36 cellular contexts compared by ENCODE assay signal in the genomic region with DNA sequence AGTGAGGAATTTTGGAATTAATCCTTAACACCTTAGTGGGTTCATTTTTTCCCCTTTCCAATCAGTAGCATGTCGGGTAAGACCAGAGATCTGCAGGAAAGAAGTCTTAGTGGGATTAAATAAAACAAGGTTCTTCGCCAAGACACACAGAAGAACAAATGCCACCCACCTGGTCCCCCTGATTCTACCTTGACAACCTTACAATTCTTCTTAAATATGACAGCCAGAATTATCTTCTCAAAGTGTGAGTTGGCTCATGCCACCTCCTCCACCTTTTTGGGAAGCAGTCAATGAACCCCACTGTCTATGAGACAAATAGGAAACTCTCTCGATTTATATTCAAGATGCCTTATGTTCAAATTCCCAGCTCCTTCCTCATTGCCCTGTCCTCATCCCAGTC.
"Had no signal": no experiment of that assay in that cellular context is flagged by ENCODE, and none has a peak within 500 bp of the region (broad histone marks: within the 10 kb centered on the region; RNA-seq: fewer than 3 reads in every experiment).

No MANE protein-coding gene starts in this region.

- H3K4me3 ChIP-seq: adrenal gland, ascending aorta, body of pancreas, cardiac muscle cell had no signal

- H3K36me3 ChIP-seq: adrenal gland, ascending aorta, brain microvascular endothelial cell, cardiac muscle cell had no signal

- H3K4me1 ChIP-seq: adrenal gland, ascending aorta, body of pancreas had no signal

- H3K36me3 Mint-ChIP-seq: activated naive CD4-positive, alpha-beta T cell treated with anti-CD3 and anti-CD28 coated beads, Interleukin-2, amount 10 ng/mL, durations not matched to agents 7 days and 5 days; activated naive CD4-positive, alpha-beta T cell treated with anti-CD3 and anti-CD28 coated beads, Interleukin-2, amount 50 U/mL, for 24 hours; activated naive CD8-positive, alpha-beta T cell; activated naive CD8-positive, alpha-beta T cell treated with anti-CD3 and anti-CD28 coated beads for 36 hours; activated naive CD8-positive, alpha-beta T cell treated with anti-CD3 and anti-CD28 coated beads, Interleukin-2, amount 10 ng/mL, durations not matched to agents 7 days and 5 days; brain had no signal

- H3K27ac ChIP-seq: adrenal gland, ascending aorta, body of pancreas, brain microvascular endothelial cell, cardiac muscle cell had no signal

- H3K27me3 ChIP-seq: adrenal gland, ascending aorta, body of pancreas, brain microvascular endothelial cell, cardiac muscle cell had no signal

- H3K9me3 ChIP-seq: adrenal gland, ascending aorta, body of pancreas had no signal

- H3K4me3 Mint-ChIP-seq: activated naive CD4-positive, alpha-beta T cell treated with anti-CD3 and anti-CD28 coated beads for 36 hours; activated naive CD4-positive, alpha-beta T cell treated with anti-CD3 and anti-CD28 coated beads, Interleukin-2, amount 10 ng/mL, durations not matched to agents 7 days and 5 days; activated naive CD4-positive, alpha-beta T cell treated with anti-CD3 and anti-CD28 coated beads, Interleukin-2, amount 50 U/mL, for 24 hours; activated naive CD8-positive, alpha-beta T cell; activated naive CD8-positive, alpha-beta T cell treated with anti-CD3 and anti-CD28 coated beads for 36 hours; activated naive CD8-positive, alpha-beta T cell treated with anti-CD3 and anti-CD28 coated beads, Interleukin-2, amount 10 ng/mL, durations not matched to agents 7 days and 5 days; activated naive CD8-positive, alpha-beta T cell treated with anti-CD3 and anti-CD28 coated beads, Interleukin-2, amount 50 U/mL, for 24 hours; activated T-cell treated with anti-CD3 and anti-CD28 coated beads, Interleukin-2, amount 50 U/mL, for 24 hours; activated T-cell treated with anti-CD3 and anti-CD28 coated beads, Interleukin-2, amount 50 U/mL, for 4 hours; activated T-cell treated with anti-CD3 and anti-CD28 coated beads, Interleukin-2, amount 50 U/mL, for 72 hours; activated T-helper 1 cell treated with anti-CD3 and anti-CD28 coated beads, Interleukin-12 subunit alpha, Interleukin-12 subunit beta, Interleukin-2, Interleukin-4 antibody, amounts not matched to agents 30 ng/mL and 10 ng/mL and 1 ng/mL, durations not matched to agents 14 hours and 24 hours and 36 hours; activated T-helper 17 cell treated with anti-CD3 and anti-CD28 coated beads, Interleukin-2, amount 50 U/mL, for 72 hours; brain; central memory CD8-positive, alpha-beta T cell had no signal

- H3K4me1 Mint-ChIP-seq: activated naive CD4-positive, alpha-beta T cell treated with anti-CD3 and anti-CD28 coated beads, Interleukin-2, amount 10 ng/mL, durations not matched to agents 7 days and 5 days; activated naive CD4-positive, alpha-beta T cell treated with anti-CD3 and anti-CD28 coated beads, Interleukin-2, amount 50 U/mL, for 24 hours; activated naive CD8-positive, alpha-beta T cell treated with anti-CD3 and anti-CD28 coated beads for 36 hours; activated naive CD8-positive, alpha-beta T cell treated with anti-CD3 and anti-CD28 coated beads, Interleukin-2, amount 10 ng/mL, durations not matched to agents 7 days and 5 days; activated naive CD8-positive, alpha-beta T cell treated with anti-CD3 and anti-CD28 coated beads, Interleukin-2, amount 50 U/mL, for 24 hours; activated T-helper 17 cell treated with anti-CD3 and anti-CD28 coated beads, Interleukin-2, amount 50 U/mL, for 72 hours; central memory CD8-positive, alpha-beta T cell had no signal

- H3K27me3 Mint-ChIP-seq: activated naive CD4-positive, alpha-beta T cell treated with anti-CD3 and anti-CD28 coated beads, Interleukin-2, amount 10 ng/mL, durations not matched to agents 7 days and 5 days; activated naive CD4-positive, alpha-beta T cell treated with anti-CD3 and anti-CD28 coated beads, Interleukin-2, amount 50 U/mL, for 24 hours; activated naive CD8-positive, alpha-beta T cell treated with anti-CD3 and anti-CD28 coated beads for 36 hours; activated naive CD8-positive, alpha-beta T cell treated with anti-CD3 and anti-CD28 coated beads, Interleukin-2, amount 10 ng/mL, durations not matched to agents 7 days and 5 days; activated naive CD8-positive, alpha-beta T cell treated with anti-CD3 and anti-CD28 coated beads, Interleukin-2, amount 50 U/mL, for 24 hours; activated T-cell treated with anti-CD3 and anti-CD28 coated beads, Interleukin-2, amount 50 U/mL, for 24 hours; activated T-helper 17 cell treated with anti-CD3 and anti-CD28 coated beads, Interleukin-2, amount 50 U/mL, for 72 hours; brain; central memory CD8-positive, alpha-beta T cell had no signal

- DNase-seq: activated effector memory CD4-positive, alpha-beta T cell treated with anti-CD3 and anti-CD28 coated beads, Interleukin-2, amount 50 U/mL, for 16 hours; activated effector memory CD4-positive, alpha-beta T cell treated with Interleukin-2 at 50 U/mL for 16 hours; activated gamma-delta T cell; activated gamma-delta T cell treated with Interleukin-2 at 50 U/mL for 16 hours; activated naive CD4-positive, alpha-beta T cell; activated naive CD4-positive, alpha-beta T cell treated with anti-CD3 and anti-CD28 coated beads for 36 hours; activated naive CD4-positive, alpha-beta T cell treated with anti-CD3 and anti-CD28 coated beads, Interleukin-2, amount 10 ng/mL, durations not matched to agents 7 days and 5 days; activated naive CD4-positive, alpha-beta T cell treated with anti-CD3 and anti-CD28 coated beads, Interleukin-2, amount 50 U/mL, for 16 hours; activated naive CD4-positive, alpha-beta T cell treated with Interleukin-2 at 50 U/mL for 16 hours; activated naive CD8-positive, alpha-beta T cell treated with anti-CD3 and anti-CD28 coated beads for 36 hours; activated naive CD8-positive, alpha-beta T cell treated with anti-CD3 and anti-CD28 coated beads, Interleukin-2, amount 10 ng/mL, durations not matched to agents 7 days and 5 days; activated naive CD8-positive, alpha-beta T cell treated with anti-CD3 and anti-CD28 coated beads, Interleukin-2, amount 50 U/mL, for 24 hours; activated T-cell treated with anti-CD3 and anti-CD28 coated beads for 4 hours; activated T-cell treated with anti-CD3 and anti-CD28 coated beads, Interleukin-2, amount 50 U/mL, for 1 hour; activated T-cell treated with anti-CD3 and anti-CD28 coated beads, Interleukin-2, amount 50 U/mL, for 24 hours; activated T-cell treated with anti-CD3 and anti-CD28 coated beads, Interleukin-2, amount 50 U/mL, for 4 hours; activated T-cell treated with anti-CD3 and anti-CD28 coated beads, Interleukin-2, amount 50 U/mL, for 48 hours; activated T-cell treated with anti-CD3 and anti-CD28 coated beads, Interleukin-2, amount 50 U/mL, for 72 hours; adrenal gland; amniotic stem cell; amygdala; aorta; body of pancreas; brain microvascular endothelial cell; central memory CD4-positive, alpha-beta T cell; cerebellar nuclear complex had no signal

- H3K27ac Mint-ChIP-seq: activated naive CD4-positive, alpha-beta T cell treated with anti-CD3 and anti-CD28 coated beads for 36 hours; activated naive CD4-positive, alpha-beta T cell treated with anti-CD3 and anti-CD28 coated beads, Interleukin-2, amount 10 ng/mL, durations not matched to agents 7 days and 5 days; activated naive CD4-positive, alpha-beta T cell treated with anti-CD3 and anti-CD28 coated beads, Interleukin-2, amount 50 U/mL, for 24 hours; activated naive CD4-positive, alpha-beta T cell treated with anti-CD3 and anti-CD28 coated beads, Interleukin-2, amount 50 U/mL, for 72 hours; activated naive CD8-positive, alpha-beta T cell; activated naive CD8-positive, alpha-beta T cell treated with anti-CD3 and anti-CD28 coated beads for 36 hours; activated naive CD8-positive, alpha-beta T cell treated with anti-CD3 and anti-CD28 coated beads, Interleukin-2, amount 10 ng/mL, durations not matched to agents 7 days and 5 days; activated naive CD8-positive, alpha-beta T cell treated with anti-CD3 and anti-CD28 coated beads, Interleukin-2, amount 50 U/mL, for 24 hours; activated T-cell treated with anti-CD3 and anti-CD28 coated beads, Interleukin-2, amount 50 U/mL, for 24 hours; activated T-cell treated with anti-CD3 and anti-CD28 coated beads, Interleukin-2, amount 50 U/mL, for 72 hours; activated T-helper 1 cell treated with anti-CD3 and anti-CD28 coated beads, Interleukin-12 subunit alpha, Interleukin-12 subunit beta, Interleukin-2, Interleukin-4 antibody, amounts not matched to agents 30 ng/mL and 10 ng/mL and 1 ng/mL, durations not matched to agents 14 hours and 24 hours and 36 hours; activated T-helper 17 cell treated with anti-CD3 and anti-CD28 coated beads, Interleukin-2, amount 50 U/mL, for 72 hours; activated T-helper 2 cell treated with anti-CD3 and anti-CD28 coated beads, Interferon-gamma antibody, Interleukin-2, Interleukin-4, amounts not matched to agents 10 μg/mL and 5 μg/mL and 100 μg/mL, durations not matched to agents 14 hours and 24 hours and 36 hours; brain had no signal

- H3K9me3 Mint-ChIP-seq: activated naive CD4-positive, alpha-beta T cell treated with anti-CD3 and anti-CD28 coated beads for 36 hours; activated T-helper 1 cell treated with anti-CD3 and anti-CD28 coated beads, Interleukin-12 subunit alpha, Interleukin-12 subunit beta, Interleukin-2, Interleukin-4 antibody, amounts not matched to agents 30 ng/mL and 10 ng/mL and 1 ng/mL, durations not matched to agents 14 hours and 24 hours and 36 hours; brain had no signal
